In the genomic region with DNA sequence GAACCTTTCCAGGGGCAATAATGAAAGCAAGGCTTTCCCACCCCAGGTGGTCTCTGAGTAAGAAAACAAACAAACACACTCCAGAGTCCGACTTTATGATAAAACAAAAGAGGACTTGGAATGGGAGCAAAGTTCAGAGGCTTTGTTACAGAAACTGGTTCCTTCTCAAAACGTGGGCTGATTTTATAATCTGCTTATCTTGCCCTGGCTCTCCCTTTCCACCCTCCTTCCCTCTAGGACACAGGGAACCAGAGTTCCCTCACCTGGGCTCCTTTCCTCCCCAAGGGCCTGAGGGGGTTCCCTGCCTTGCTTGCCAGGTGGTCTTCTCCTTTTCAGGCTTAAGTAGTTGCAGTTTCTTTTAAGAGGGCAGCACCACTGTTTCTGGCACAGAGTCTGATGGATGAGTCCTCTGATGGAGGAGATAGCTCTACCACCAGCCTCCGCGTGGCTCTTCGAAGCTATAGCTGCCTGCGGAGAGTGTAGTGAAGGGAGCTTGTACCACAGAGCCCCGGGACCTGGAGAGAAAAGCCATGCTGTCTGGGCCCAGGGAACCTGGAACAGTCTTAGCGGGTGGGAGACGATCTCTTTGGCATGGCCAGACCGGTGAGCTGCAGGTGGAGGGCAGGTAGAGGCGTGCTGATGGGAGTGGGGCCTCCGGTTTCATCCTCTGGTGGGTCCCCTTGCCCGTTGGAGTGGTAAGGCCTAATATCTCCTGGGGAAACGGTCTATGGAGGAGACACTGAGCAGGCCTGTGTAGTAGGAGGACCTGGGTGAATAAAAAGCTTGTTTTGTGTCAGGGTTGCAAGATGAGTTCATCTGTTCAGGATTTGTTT, we compare ENCODE assay signal across 13 cellular contexts.
A peak's percentile ranks its signal among the peaks of the same experiment; 100 is the strongest.
DNase-seq lines count a peak whose midpoint lies in the region; ATAC-seq and TF ChIP-seq lines count a peak whose summit lies in the region.
"Had no signal": no experiment of that assay in that cellular context is flagged by ENCODE, and none has a peak within 500 bp of the region (broad histone marks: within the 10 kb centered on the region; RNA-seq: fewer than 3 reads in every experiment).

No MANE protein-coding gene starts in this region.

- H3K4me3 ChIP-seq in mucosa of descending colon = no peak overlapping the region
- H3K4me3 ChIP-seq: dorsolateral prefrontal cortex had no signal

- H3K9me3 Mint-ChIP-seq in type B pancreatic cell = no peaks in the 10 kb centered on the region
- H3K9me3 Mint-ChIP-seq: activated T-helper 17 cell treated with anti-CD3 and anti-CD28 coated beads, Interleukin-2, amount 50 U/mL, for 72 hours; stimulated activated memory B cell treated with anti-CD40 and anti-IgM and Interleukin-4, amounts not matched to agents 10 μg/mL and 1 μg/mL and 100 μg/mL, for 72 hours had no signal

- peaks cover 52% of the 10 kb centered on the region for H3K4me1 ChIP-seq in mucosa of descending colon (ENCODE audit: low read depth)

- DNase-seq in HuH-7 (ENCODE audit: low spot score) (peak; percentile 64), amniotic epithelial cell (ENCODE audit: low read depth) (peak; percentile 40), mucosa of descending colon (peak in 1 of 3 donors; percentile 49), type B pancreatic cell (ENCODE audit: extremely low spot score, unreplicated experiment) (no peak)
- DNase-seq in stimulated activated naive CD4-positive, alpha-beta T cell treated with Interleukin-2 at 50 U/mL for 16 hours (lab: John Stamatoyannopoulos, UW) = no peak
- DNase-seq in activated CD4-positive, alpha-beta T cell treated with anti-CD3 and anti-CD28 coated beads, Interleukin-2, amount 50 U/mL, for 48 hours = no peak
- DNase-seq: dorsolateral prefrontal cortex; NCI-H1048; RPMI8226; stimulated activated CD4-positive, alpha-beta T cell treated with anti-CD3 and anti-CD28 coated beads, Interleukin-4, amount 100 ng/mL, for 4 hours had no signal

- peak overlapping the region; percentile 57 for H3K4me3 Mint-ChIP-seq in type B pancreatic cell
- H3K4me3 Mint-ChIP-seq: activated T-helper 17 cell treated with anti-CD3 and anti-CD28 coated beads, Interleukin-2, amount 50 U/mL, for 72 hours; stimulated activated memory B cell treated with anti-CD40 and anti-IgM and Interleukin-4, amounts not matched to agents 10 μg/mL and 1 μg/mL and 100 μg/mL, for 72 hours had no signal

- no peaks in the 10 kb centered on the region for H3K9me3 ChIP-seq in mucosa of descending colon

- no peaks in the 10 kb centered on the region for H3K36me3 Mint-ChIP-seq in type B pancreatic cell
- H3K36me3 Mint-ChIP-seq: stimulated activated memory B cell treated with anti-CD40 and anti-IgM and Interleukin-4, amounts not matched to agents 10 μg/mL and 1 μg/mL and 100 μg/mL, for 72 hours had no signal

- intact Hi-C loops in mucosa of descending colon (cut with DNase I, micrococcal nuclease) = loop anchor here (5.0 to 10.0 kb wide), 3 partner anchors 84 to 156 kb away; no protein-coding TSS in a partner anchor

- ATAC-seq in mucosa of descending colon (peak; percentile 71), GM19324 (IDR thresholded peaks at IDR 0.05; ENCODE audit: low FRiP score, unreplicated experiment) (no peak)
- ATAC-seq: activated T-helper 17 cell treated with anti-CD3 and anti-CD28 coated beads, Interleukin-2, amount 50 U/mL, for 72 hours; stimulated activated memory B cell treated with anti-CD40 and anti-IgM and Interleukin-4, amounts not matched to agents 10 μg/mL and 1 μg/mL and 100 μg/mL, for 72 hours had no signal

- peak overlapping the region; percentile 87 for H3K27ac Mint-ChIP-seq in type B pancreatic cell
- H3K27ac Mint-ChIP-seq: activated T-helper 17 cell treated with anti-CD3 and anti-CD28 coated beads, Interleukin-2, amount 50 U/mL, for 72 hours; stimulated activated memory B cell treated with anti-CD40 and anti-IgM and Interleukin-4, amounts not matched to agents 10 μg/mL and 1 μg/mL and 100 μg/mL, for 72 hours had no signal

- no peaks in the 10 kb centered on the region for H3K27me3 Mint-ChIP-seq in type B pancreatic cell

- no peaks in the 10 kb centered on the region for H3K36me3 ChIP-seq in mucosa of descending colon (ENCODE audit: low read depth)

- peaks cover 73% of the 10 kb centered on the region for H3K4me1 Mint-ChIP-seq in type B pancreatic cell (ENCODE audit: unreplicated experiment)
- H3K4me1 Mint-ChIP-seq: activated T-helper 17 cell treated with anti-CD3 and anti-CD28 coated beads, Interleukin-2, amount 50 U/mL, for 72 hours had no signal

- TF ChIP-seq CTCF in mucosa of descending colon (IDR thresholded peaks at IDR 0.05) (no peak), type B pancreatic cell (conservative IDR thresholded peaks at IDR 0.05) (no peak)

Comparison
In these comparisons a context has a peak if more than half of its experiments do, and no peak if none do; other contexts are left out.
1. DNase-seq: peak in HuH-7 (single experiment) and amniotic epithelial cell (single experiment); none in type B pancreatic cell (single experiment), stimulated activated naive CD4-positive, alpha-beta T cell treated with Interleukin-2 at 50 U/mL for 16 hours (single experiment) and activated CD4-positive, alpha-beta T cell treated with anti-CD3 and anti-CD28 coated beads, Interleukin-2, amount 50 U/mL, for 48 hours (0 of 2).